In the genomic region with DNA sequence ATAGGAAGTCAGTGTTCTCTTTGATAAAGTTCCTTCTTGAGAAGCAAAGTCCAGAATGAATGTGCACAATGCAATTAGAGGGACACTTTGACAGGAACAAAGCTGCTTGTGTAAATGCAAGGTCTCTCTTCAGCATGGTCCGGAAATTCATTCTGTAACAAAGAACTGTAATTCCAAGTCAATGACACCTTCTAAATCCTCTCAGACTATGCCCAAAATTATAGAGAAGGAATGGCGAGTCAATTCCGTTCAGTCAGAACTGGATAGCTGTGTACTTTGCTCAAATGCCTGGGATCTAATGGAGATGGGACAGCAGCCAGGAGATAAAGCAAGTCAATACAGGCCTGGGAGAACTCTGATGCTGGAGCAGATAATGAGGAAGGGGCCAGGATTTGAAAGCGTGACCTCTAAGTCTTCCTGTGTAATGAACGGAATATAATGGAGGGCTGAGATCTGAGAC, we compare ENCODE assay signal across 18 cellular contexts.
DNase-seq lines count a peak whose midpoint lies in the region; ATAC-seq and TF ChIP-seq lines count a peak whose summit lies in the region.
"Had no signal": no experiment of that assay in that cellular context is flagged by ENCODE, and none has a peak within 500 bp of the region (broad histone marks: within the 10 kb centered on the region; RNA-seq: fewer than 3 reads in every experiment).

No MANE protein-coding gene starts in this region.

- H3K27ac Mint-ChIP-seq in WTC11: peak overlapping the region; percentile 30; the same call in 1 of the 2 replicates
- no peak overlapping the region for H3K27ac Mint-ChIP-seq in activated CD4-positive, alpha-beta memory T cell treated with anti-CD3 and anti-CD28 coated beads, Interleukin-2, amount 10 ng/mL, durations not matched to agents 7 days and 5 days
- H3K27ac Mint-ChIP-seq: CD14-positive monocyte had no signal

- H3K4me3 Mint-ChIP-seq in WTC11: no peak overlapping the region
- no peak overlapping the region for H3K4me3 Mint-ChIP-seq in activated CD4-positive, alpha-beta memory T cell treated with anti-CD3 and anti-CD28 coated beads, Interleukin-2, amount 10 ng/mL, durations not matched to agents 7 days and 5 days
- H3K4me3 Mint-ChIP-seq: CD14-positive monocyte had no signal

- POLR2A ChIA-PET in WTC11 (lab: Charles Lee): interaction anchor here (0.8 kb wide), 1 partner anchor 9 kb away, joined by 3 read pairs; no protein-coding TSS in a partner anchor
- POLR2A ChIA-PET in activated CD4-positive, alpha-beta memory T cell treated with anti-CD3 and anti-CD28 coated beads, Interleukin-2, amount 10 ng/mL, durations not matched to agents 7 days and 5 days (lab: Charles Lee): interaction anchor here (2.1 to 5.4 kb wide), 2 partner anchors 12 to 64 kb away, joined by 10 to 23 read pairs; no protein-coding TSS in a partner anchor

- no peaks in the 10 kb centered on the region for H3K36me3 ChIP-seq in BLaER1 treated with 17β-estradiol and CSF1 and Interleukin-3, amounts not matched to agents 10 nM and 100 nM
- H3K36me3 ChIP-seq in right lobe of liver: no peaks in the 10 kb centered on the region
- H3K36me3 ChIP-seq: esophagus squamous epithelium, vagina had no signal

- H3K27ac ChIP-seq in BLaER1 treated with 17β-estradiol and CSF1 and Interleukin-3, amounts not matched to agents 10 nM and 100 nM: no peak overlapping the region
- no peak overlapping the region for H3K27ac ChIP-seq in right lobe of liver
- H3K27ac ChIP-seq: esophagus squamous epithelium, hepatocyte, vagina had no signal

- TF ChIP-seq CTCF in WTC11 (IDR thresholded peaks at IDR 0.05) (no peak), right lobe of liver (IDR thresholded peaks at IDR 0.05) (no peak)

- DNase-seq in EH (ENCODE audit: low read depth) (peak; percentile 30), WTC11 (ENCODE audit: low spot score) (no peak), right lobe of liver (no peak), GDM1 (lab: John Stamatoyannopoulos, UW) (no peak)
- no peak for DNase-seq in activated CD4-positive, alpha-beta memory T cell treated with anti-CD3 and anti-CD28 coated beads, Interleukin-2, amount 10 ng/mL, durations not matched to agents 7 days and 5 days
- DNase-seq: activated CD4-positive, CD25-positive, alpha-beta regulatory T cell; esophagus squamous epithelium; Karpas-422; left ventricle myocardium superior; NCI-H1930; NK-92 treated with Interleukin-12 subunit alpha and Interleukin-12 subunit beta, amount 100 ng/mL, for 24 hours; SIG-M5 had no signal

- H3K27me3 Mint-ChIP-seq in WTC11 (ENCODE audit: low read depth): no peaks in the 10 kb centered on the region
- no peaks in the 10 kb centered on the region for H3K27me3 Mint-ChIP-seq in activated CD4-positive, alpha-beta memory T cell treated with anti-CD3 and anti-CD28 coated beads, Interleukin-2, amount 10 ng/mL, durations not matched to agents 7 days and 5 days

- peaks cover 40 to 62% (median 50%) of the 10 kb centered on the region in 10 experiments for H3K4me1 ChIP-seq in BLaER1 treated with 17β-estradiol and CSF1 and Interleukin-3, amounts not matched to agents 10 nM and 100 nM
- H3K4me1 ChIP-seq in right lobe of liver: peaks cover 0 to 11% (median 0%) of the 10 kb centered on the region in 4 donors
- H3K4me1 ChIP-seq: vagina had no signal

- peaks cover 27% of the 10 kb centered on the region for H3K4me1 Mint-ChIP-seq in WTC11
- H3K4me1 Mint-ChIP-seq in activated CD4-positive, alpha-beta memory T cell treated with anti-CD3 and anti-CD28 coated beads, Interleukin-2, amount 10 ng/mL, durations not matched to agents 7 days and 5 days: peaks cover 48% of the 10 kb centered on the region

- CTCF ChIA-PET in WTC11 (lab: Charles Lee): interaction anchor here (1.3 kb wide), 1 partner anchor 128 kb away, joined by 6 read pairs; no protein-coding TSS in a partner anchor
- CTCF ChIA-PET in activated CD4-positive, alpha-beta memory T cell treated with anti-CD3 and anti-CD28 coated beads, Interleukin-2, amount 10 ng/mL, durations not matched to agents 7 days and 5 days (lab: Charles Lee): interaction anchor here (1.3 to 1.7 kb wide), 2 partner anchors 11 to 15 kb away, joined by 3 to 6 read pairs; no protein-coding TSS in a partner anchor

- ATAC-seq in WTC11 (no peak), right lobe of liver (peak; percentile 77 to 91 (median 84)), HG03571 (IDR thresholded peaks at IDR 0.05; ENCODE audit: unreplicated experiment) (no peak), GM19035 (IDR thresholded peaks at IDR 0.05; ENCODE audit: unreplicated experiment) (no peak)
- ATAC-seq: left ventricle myocardium superior had no signal

- peak overlapping the region; percentile 54 to 79 (median 69) for H3K4me2 ChIP-seq in BLaER1 treated with 17β-estradiol and CSF1 and Interleukin-3, amounts not matched to agents 10 nM and 100 nM
- H3K4me2 ChIP-seq: hepatocyte had no signal

- TF ChIP-seq POLR2A in right lobe of liver (IDR thresholded peaks at IDR 0.05): no peak

- H3K36me3 Mint-ChIP-seq in WTC11: no peaks in the 10 kb centered on the region
- no peaks in the 10 kb centered on the region for H3K36me3 Mint-ChIP-seq in activated CD4-positive, alpha-beta memory T cell treated with anti-CD3 and anti-CD28 coated beads, Interleukin-2, amount 10 ng/mL, durations not matched to agents 7 days and 5 days (ENCODE audit: low read depth)
- H3K36me3 Mint-ChIP-seq: CD14-positive monocyte had no signal

- H3K4me3 ChIP-seq in BLaER1 treated with 17β-estradiol and CSF1 and Interleukin-3, amounts not matched to agents 10 nM and 100 nM: no peak overlapping the region
- H3K4me3 ChIP-seq in right lobe of liver: no peak overlapping the region
- H3K4me3 ChIP-seq: esophagus squamous epithelium, hepatocyte, vagina had no signal

- no peaks in the 10 kb centered on the region for H3K9me3 Mint-ChIP-seq in WTC11
- H3K9me3 Mint-ChIP-seq in activated CD4-positive, alpha-beta memory T cell treated with anti-CD3 and anti-CD28 coated beads, Interleukin-2, amount 10 ng/mL, durations not matched to agents 7 days and 5 days: peaks cover 11% of the 10 kb centered on the region

- 21% methylated on average over 5 of the region's 5 CpGs for WGBS in right lobe of liver (ENCODE audit: insufficient coverage, low coverage, low lambda C conversion rate, missing lambda C conversion rate)

- H3K9ac ChIP-seq in BLaER1 treated with 17β-estradiol and CSF1 and Interleukin-3, amounts not matched to agents 10 nM and 100 nM: no peak overlapping the region

- peaks cover 10 to 24% (median 18%) of the 10 kb centered on the region in 11 experiments; a peak in 21 of 22 replicates for H3K9me3 ChIP-seq in BLaER1 treated with 17β-estradiol and CSF1 and Interleukin-3, amounts not matched to agents 10 nM and 100 nM (replicated peaks in 1 of 11)
- no peaks in the 10 kb centered on the region for H3K9me3 ChIP-seq in right lobe of liver
- H3K9me3 ChIP-seq: esophagus squamous epithelium, vagina had no signal

- intact Hi-C loops in right lobe of liver (cut with DNase I): no loop called here

- no peaks in the 10 kb centered on the region for H4K20me1 ChIP-seq in BLaER1 treated with 17β-estradiol and CSF1 and Interleukin-3, amounts not matched to agents 10 nM and 100 nM

- no peaks in the 10 kb centered on the region for H3K27me3 ChIP-seq in BLaER1 treated with 17β-estradiol and CSF1 and Interleukin-3, amounts not matched to agents 10 nM and 100 nM
- no peaks in the 10 kb centered on the region for H3K27me3 ChIP-seq in right lobe of liver
- H3K27me3 ChIP-seq: esophagus squamous epithelium, hepatocyte, vagina had no signal

TF ChIP-seq in WTC11, 78 proteins besides CTCF, POLR2A, EP300 and RAD21:
- TF ChIP-seq CREM (CRISPR knock-in tag; IDR thresholded peaks at IDR 0.05) (0 out of 2 replicates have a peak, but pooled peaks have one; percentile 28), TEAD1 (CRISPR knock-in tag; IDR thresholded peaks at IDR 0.05) (no peak)

Comparison
In these comparisons a context has a peak if more than half of its experiments do, and no peak if none do; other contexts are left out.
1. ATAC-seq: peak in right lobe of liver (4 of 4); none in WTC11 (single experiment), HG03571 (single experiment) and GM19035 (single experiment).